In genomic region chr1:10074059-10074854, GRCh38 we compare ENCODE assay signal across 8 cellular contexts. TPM values are rescaled to one million over a fixed set of nuclear protein-coding genes. Genes with fewer than 3 reads are reported as not detected.
DNase-seq lines count a peak whose midpoint lies in the region; ATAC-seq and TF ChIP-seq lines count a peak whose summit lies in the region.

No MANE protein-coding gene starts in this region.

- H2AFZ ChIP-seq in OCI-LY7 (ENCODE audit: low read length) = no peak overlapping the region

- 0 out of 2 replicates have a peak, but pooled peaks cover 6% of the 10 kb centered on the region for H3K79me2 ChIP-seq in OCI-LY7 (ENCODE audit: insufficient read depth, low read depth, low read length)

- no peaks in the 10 kb centered on the region for H3K9me3 ChIP-seq in OCI-LY7 (ENCODE audit: low read length)

- peaks cover 16% of the 10 kb centered on the region for H3K4me1 Mint-ChIP-seq in activated T-helper 2 cell treated with anti-CD3 and anti-CD28 coated beads, Interferon-gamma antibody, Interleukin-2, Interleukin-4, amounts not matched to agents 10 μg/mL and 5 μg/mL and 100 μg/mL, durations not matched to agents 14 hours and 24 hours and 36 hours (ENCODE audit: low read depth)
- H3K4me1 Mint-ChIP-seq in glutamatergic neuron (ENCODE audit: low read depth, unreplicated experiment) = no peaks in the 10 kb centered on the region

- intact Hi-C loops in OCI-LY7 (cut with micrococcal nuclease; ENCODE audit: unreplicated experiment) = no loop called here
- intact Hi-C loops in activated T-helper 2 cell treated with anti-CD3 and anti-CD28 coated beads, Interferon-gamma antibody, Interleukin-2, Interleukin-4, amounts not matched to agents 10 μg/mL and 5 μg/mL and 100 μg/mL, durations not matched to agents 14 hours and 24 hours and 36 hours (cut with micrococcal nuclease) = no loop called here

- H3K4me3 ChIP-seq in OCI-LY7 (ENCODE audit: low read depth, low read length, poor library complexity, severe bottlenecking) (no peak overlapping the region), skin epidermis (no peak overlapping the region)

- peaks cover 15% of the 10 kb centered on the region; the same call in 1 of the 2 replicates for H3K36me3 ChIP-seq in OCI-LY7 (ENCODE audit: insufficient read depth, low read length)

- no peaks in the 10 kb centered on the region for H3K27me3 Mint-ChIP-seq in activated T-helper 2 cell treated with anti-CD3 and anti-CD28 coated beads, Interferon-gamma antibody, Interleukin-2, Interleukin-4, amounts not matched to agents 10 μg/mL and 5 μg/mL and 100 μg/mL, durations not matched to agents 14 hours and 24 hours and 36 hours (ENCODE audit: low read depth)
- H3K27me3 Mint-ChIP-seq in glutamatergic neuron (ENCODE audit: unreplicated experiment) = peaks cover 1% of the 10 kb centered on the region

- ATAC-seq in GM19025 (IDR thresholded peaks at IDR 0.05; ENCODE audit: low read depth, unreplicated experiment) = peak; percentile 53
- no peak for ATAC-seq in HG03159 (IDR thresholded peaks at IDR 0.05; ENCODE audit: unreplicated experiment)
- no peak for ATAC-seq in HG03025 (IDR thresholded peaks at IDR 0.05; ENCODE audit: low FRiP score, unreplicated experiment)
- ATAC-seq in GM21717 (IDR thresholded peaks at IDR 0.05; ENCODE audit: unreplicated experiment) = no peak

- no peaks in the 10 kb centered on the region for H4K20me1 ChIP-seq in OCI-LY7 (ENCODE audit: insufficient read depth, low read length)

- H3K4me2 ChIP-seq in OCI-LY7 (ENCODE audit: low read length) = no peak overlapping the region

- DNase-seq in OCI-LY7 (ENCODE audit: low spot score) (no peak), glutamatergic neuron (no peak)
- DNase-seq in activated T-helper 2 cell treated with anti-CD3 and anti-CD28 coated beads, Interferon-gamma antibody, Interleukin-2, Interleukin-4, amounts not matched to agents 10 μg/mL and 5 μg/mL and 100 μg/mL, durations not matched to agents 14 hours and 24 hours and 36 hours (ENCODE audit: low spot score) = peak; percentile 41

- peak overlapping the region; percentile 0 for H3K4me3 Mint-ChIP-seq in activated T-helper 2 cell treated with anti-CD3 and anti-CD28 coated beads, Interferon-gamma antibody, Interleukin-2, Interleukin-4, amounts not matched to agents 10 μg/mL and 5 μg/mL and 100 μg/mL, durations not matched to agents 14 hours and 24 hours and 36 hours (ENCODE audit: low read depth)
- no peak overlapping the region for H3K4me3 Mint-ChIP-seq in glutamatergic neuron (ENCODE audit: unreplicated experiment)

- H3K27ac ChIP-seq in OCI-LY7 (ENCODE audit: low read depth, low read length, poor library complexity, severe bottlenecking) = no peak overlapping the region
- peak overlapping the region in 16 of 21 experiments; percentile 29 to 80 (median 59) for H3K27ac ChIP-seq in skin epidermis

- POLR2A ChIA-PET in OCI-LY7 (lab: Charles Lee) = no interaction called here

- TSS peak; percentile 24 for BruUV-seq in OCI-LY7 (replicated peaks; lab: Mats Ljungman, UMichigan)

- H3K9me2 ChIP-seq in OCI-LY7 (ENCODE audit: insufficient read depth, low read length) = no peaks in the 10 kb centered on the region

- TF ChIP-seq CTCF in OCI-LY7 (conservative IDR thresholded peaks at IDR 0.05; ENCODE audit: low read length) (no peak), glutamatergic neuron (IDR thresholded peaks at IDR 0.05; ENCODE audit: partially characterized antibody, unreplicated experiment) (no peak)

- no peaks in the 10 kb centered on the region for H3K4me1 ChIP-seq in OCI-LY7 (ENCODE audit: insufficient read depth, low read length, poor library complexity, severe bottlenecking)

- no peaks in the 10 kb centered on the region for H3K9me3 Mint-ChIP-seq in activated T-helper 2 cell treated with anti-CD3 and anti-CD28 coated beads, Interferon-gamma antibody, Interleukin-2, Interleukin-4, amounts not matched to agents 10 μg/mL and 5 μg/mL and 100 μg/mL, durations not matched to agents 14 hours and 24 hours and 36 hours
- H3K9me3 Mint-ChIP-seq in glutamatergic neuron (ENCODE audit: unreplicated experiment) = peaks cover 1% of the 10 kb centered on the region

- H3K27ac Mint-ChIP-seq in activated T-helper 2 cell treated with anti-CD3 and anti-CD28 coated beads, Interferon-gamma antibody, Interleukin-2, Interleukin-4, amounts not matched to agents 10 μg/mL and 5 μg/mL and 100 μg/mL, durations not matched to agents 14 hours and 24 hours and 36 hours = peak overlapping the region; percentile 10
- H3K27ac Mint-ChIP-seq in glutamatergic neuron (ENCODE audit: unreplicated experiment) = peak overlapping the region; percentile 1

- CTCF ChIA-PET in OCI-LY7 (lab: Charles Lee; ENCODE audit: unreplicated experiment) = no interaction called here

- H3K36me3 Mint-ChIP-seq in activated T-helper 2 cell treated with anti-CD3 and anti-CD28 coated beads, Interferon-gamma antibody, Interleukin-2, Interleukin-4, amounts not matched to agents 10 μg/mL and 5 μg/mL and 100 μg/mL, durations not matched to agents 14 hours and 24 hours and 36 hours (ENCODE audit: low read depth) = peaks cover 13% of the 10 kb centered on the region
- no peaks in the 10 kb centered on the region for H3K36me3 Mint-ChIP-seq in glutamatergic neuron (ENCODE audit: unreplicated experiment)

RNA-seq across cellular contexts. Expression of gene UBE4B, which starts 41.5 kb away (rescaled TPM):
- total RNA-seq in OCI-LY7 (2014; rRNA removed; shearing (Covaris generic)) = 19.7 and 21.5 TPM in 2 replicates
- total RNA-seq in OCI-LY7 (2022) = 40.7 and 40.9 TPM in 2 replicates
- total RNA-seq in activated T-helper 2 cell treated with anti-CD3 and anti-CD28 coated beads, Interferon-gamma antibody, Interleukin-2, Interleukin-4, amounts not matched to agents 10 μg/mL and 5 μg/mL and 100 μg/mL, durations not matched to agents 14 hours and 24 hours and 36 hours = 37.2 and 37.7 TPM in 2 replicates
- 94.1 TPM for total RNA-seq in glutamatergic neuron (ENCODE audit: unreplicated experiment)
